6 cellular contexts compared by ENCODE assay signal in the genomic region with DNA sequence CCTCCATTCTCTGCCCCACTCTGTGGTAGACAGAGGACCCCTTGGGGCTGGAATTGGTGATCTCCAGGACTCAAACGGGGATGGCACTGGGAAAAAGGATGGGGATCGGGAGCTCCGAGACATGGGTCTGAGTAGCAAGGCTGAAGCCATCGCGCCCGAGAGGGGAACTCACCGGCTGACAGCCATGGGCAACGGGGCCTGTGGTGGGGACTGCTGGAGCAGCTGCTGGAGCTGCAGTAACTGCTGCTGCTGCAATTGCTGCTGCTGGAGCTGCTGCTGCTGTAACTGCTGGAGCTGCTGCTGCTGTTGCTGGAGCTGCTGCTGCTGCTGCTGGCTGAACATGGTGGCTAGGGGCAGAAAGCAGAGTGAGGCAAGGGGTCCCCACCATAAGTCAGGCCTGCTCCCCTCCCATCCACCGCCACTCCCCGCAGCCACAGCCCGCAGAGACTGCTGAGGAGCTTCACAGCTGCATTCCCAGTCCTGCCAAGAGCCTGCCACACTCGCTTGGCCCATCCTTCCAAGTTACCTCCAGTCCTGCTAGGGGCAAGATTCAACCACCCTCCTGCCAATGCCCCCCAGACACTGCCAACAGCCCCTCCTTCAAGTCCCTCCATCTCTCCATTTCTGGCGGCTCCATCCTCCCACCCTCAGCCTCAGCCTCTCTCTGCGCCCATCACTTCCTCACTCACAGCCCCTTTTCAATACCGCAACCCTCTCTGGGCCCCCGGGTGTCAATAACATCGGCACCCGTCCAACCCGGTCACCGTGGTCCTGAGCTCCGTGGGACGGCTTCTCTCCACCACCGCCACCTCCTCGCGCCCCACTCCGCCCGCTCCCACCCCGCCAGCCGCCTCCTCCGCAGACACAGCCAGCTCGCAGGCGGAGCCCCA. TPM values are rescaled to one million over a fixed set of nuclear protein-coding genes. Genes with fewer than 3 reads are reported as not detected.
DNase-seq lines count a peak whose midpoint lies in the region; ATAC-seq and TF ChIP-seq lines count a peak whose summit lies in the region.

No MANE protein-coding gene starts in this region.

- H3K27me3 ChIP-seq in lower lobe of right lung (ENCODE audit: low read depth): no peaks in the 10 kb centered on the region

- H3K27me3 Mint-ChIP-seq in activated naive CD4-positive, alpha-beta T cell treated with anti-CD3 and anti-CD28 coated beads for 36 hours (ENCODE audit: low read depth): no peaks in the 10 kb centered on the region
- no peaks in the 10 kb centered on the region for H3K27me3 Mint-ChIP-seq in activated CD8-positive, alpha-beta T cell treated with anti-CD3 and anti-CD28 coated beads, Interleukin-2, amount 10 ng/mL, durations not matched to agents 7 days and 5 days (ENCODE audit: low read depth)

- peak overlapping the region; percentile 87 for H3K27ac ChIP-seq in lower lobe of right lung

- POLR2A ChIA-PET in activated CD8-positive, alpha-beta T cell treated with anti-CD3 and anti-CD28 coated beads, Interleukin-2, amount 10 ng/mL, durations not matched to agents 7 days and 5 days (lab: Charles Lee): interaction anchor here (0.6 to 1.4 kb wide), 3 partner anchors 11 to 85 kb away, joined by 3 to 6 read pairs (median 4); a partner anchor contains a TSS

- H3K27ac Mint-ChIP-seq in activated naive CD4-positive, alpha-beta T cell treated with anti-CD3 and anti-CD28 coated beads for 36 hours: peak overlapping the region; percentile 83
- H3K27ac Mint-ChIP-seq in activated CD8-positive, alpha-beta T cell treated with anti-CD3 and anti-CD28 coated beads, Interleukin-2, amount 10 ng/mL, durations not matched to agents 7 days and 5 days: peak overlapping the region; percentile 92

- CTCF ChIA-PET in activated naive CD4-positive, alpha-beta T cell treated with anti-CD3 and anti-CD28 coated beads for 36 hours (lab: Charles Lee): interaction anchor here (0.6 to 1.6 kb wide), 13 partner anchors 9 to 247 kb away, joined by 3 to 6 read pairs (median 3); no protein-coding TSS in a partner anchor
- CTCF ChIA-PET in activated CD8-positive, alpha-beta T cell treated with anti-CD3 and anti-CD28 coated beads, Interleukin-2, amount 10 ng/mL, durations not matched to agents 7 days and 5 days (lab: Charles Lee): interaction anchor here (0.6 to 3.5 kb wide), 15 partner anchors 10 to 171 kb away, joined by 3 to 12 read pairs (median 4); a partner anchor contains a TSS

- H3K36me3 ChIP-seq in lower lobe of right lung: peaks cover 38% of the 10 kb centered on the region

- peak overlapping the region; percentile 89 for H3K4me3 ChIP-seq in lower lobe of right lung

- no peak for TF ChIP-seq CTCF in lower lobe of right lung (IDR thresholded peaks at IDR 0.05)

- peaks cover 21% of the 10 kb centered on the region for H3K4me1 Mint-ChIP-seq in activated naive CD4-positive, alpha-beta T cell treated with anti-CD3 and anti-CD28 coated beads for 36 hours (ENCODE audit: low read depth)
- H3K4me1 Mint-ChIP-seq in activated CD8-positive, alpha-beta T cell treated with anti-CD3 and anti-CD28 coated beads, Interleukin-2, amount 10 ng/mL, durations not matched to agents 7 days and 5 days (ENCODE audit: low read depth): peaks cover 48% of the 10 kb centered on the region

- peaks cover 10% of the 10 kb centered on the region for H3K36me3 Mint-ChIP-seq in activated naive CD4-positive, alpha-beta T cell treated with anti-CD3 and anti-CD28 coated beads for 36 hours (ENCODE audit: low read depth)
- peaks cover 22% of the 10 kb centered on the region for H3K36me3 Mint-ChIP-seq in activated CD8-positive, alpha-beta T cell treated with anti-CD3 and anti-CD28 coated beads, Interleukin-2, amount 10 ng/mL, durations not matched to agents 7 days and 5 days (ENCODE audit: low read depth)

- peak overlapping the region; percentile 96 for H3K4me3 Mint-ChIP-seq in activated naive CD4-positive, alpha-beta T cell treated with anti-CD3 and anti-CD28 coated beads for 36 hours
- H3K4me3 Mint-ChIP-seq in activated CD8-positive, alpha-beta T cell treated with anti-CD3 and anti-CD28 coated beads, Interleukin-2, amount 10 ng/mL, durations not matched to agents 7 days and 5 days: peak overlapping the region; percentile 94

- ATAC-seq in activated CD8-positive, alpha-beta T cell treated with anti-CD3 and anti-CD28 coated beads, Interleukin-2, amount 10 ng/mL, durations not matched to agents 7 days and 5 days: peak; percentile 51
- ATAC-seq in lower lobe of right lung: peak in 1 of 2 donors; percentile 35

- H3K4me1 ChIP-seq in lower lobe of right lung: peaks cover 20% of the 10 kb centered on the region

- intact Hi-C loops in activated naive CD4-positive, alpha-beta T cell treated with anti-CD3 and anti-CD28 coated beads for 36 hours (cut with micrococcal nuclease): loop anchor here (1.0 to 5.0 kb wide), 3 partner anchors 30 to 87 kb away; a partner anchor contains a TSS
- intact Hi-C loops in lower lobe of right lung (cut with DNase I): no loop called here

- H3K9me3 Mint-ChIP-seq in activated naive CD4-positive, alpha-beta T cell treated with anti-CD3 and anti-CD28 coated beads for 36 hours: no peaks in the 10 kb centered on the region
- H3K9me3 Mint-ChIP-seq in activated CD8-positive, alpha-beta T cell treated with anti-CD3 and anti-CD28 coated beads, Interleukin-2, amount 10 ng/mL, durations not matched to agents 7 days and 5 days (ENCODE audit: insufficient read depth): no peaks in the 10 kb centered on the region

- DNase-seq in activated naive CD4-positive, alpha-beta T cell treated with anti-CD3 and anti-CD28 coated beads for 36 hours: peak; percentile 37
- no peak for DNase-seq in activated naive CD4-positive, alpha-beta T cell treated with anti-CD3 and anti-CD28 coated beads, Interleukin-2, amount 50 U/mL, for 16 hours
- DNase-seq in activated CD8-positive, alpha-beta T cell treated with anti-CD3 and anti-CD28 coated beads, Interleukin-2, amount 10 ng/mL, durations not matched to agents 7 days and 5 days: peak; percentile 48
- DNase-seq in lower lobe of right lung (no peak), MV-4-11 (lab: John Stamatoyannopoulos, UW) (no peak), SW480 (ENCODE audit: low spot score) (no peak)

- H3K9me3 ChIP-seq in lower lobe of right lung: no peaks in the 10 kb centered on the region

RNA-seq across cellular contexts. Expression of a gene that starts 0.6 kb away (rescaled TPM):
- total RNA-seq in activated naive CD4-positive, alpha-beta T cell treated with anti-CD3 and anti-CD28 coated beads for 36 hours: 10 to 100 TPM; 79.5 to 82.8 TPM
- total RNA-seq in activated CD8-positive, alpha-beta T cell treated with anti-CD3 and anti-CD28 coated beads, Interleukin-2, amount 10 ng/mL, durations not matched to agents 7 days and 5 days: 100 to 1,000 TPM; 121 to 127 TPM
- total RNA-seq in lower lobe of right lung: 98.5 TPM

RNA-seq across cellular contexts. Expression of a gene that starts 12.4 kb away (rescaled TPM):
- under 1 TPM; 0.07 to 0.77 TPM for total RNA-seq in activated naive CD4-positive, alpha-beta T cell treated with anti-CD3 and anti-CD28 coated beads for 36 hours
- under 1 TPM; 0.21 to 0.29 TPM for total RNA-seq in activated CD8-positive, alpha-beta T cell treated with anti-CD3 and anti-CD28 coated beads, Interleukin-2, amount 10 ng/mL, durations not matched to agents 7 days and 5 days
- total RNA-seq in lower lobe of right lung: 8.8 TPM

RNA-seq across cellular contexts. Expression of a gene that starts 30.7 kb away (rescaled TPM):
- 10 to 100 TPM; 73.3 to 77.7 TPM for total RNA-seq in activated naive CD4-positive, alpha-beta T cell treated with anti-CD3 and anti-CD28 coated beads for 36 hours
- total RNA-seq in activated CD8-positive, alpha-beta T cell treated with anti-CD3 and anti-CD28 coated beads, Interleukin-2, amount 10 ng/mL, durations not matched to agents 7 days and 5 days: 100 to 1,000 TPM in 1 of 2 experiments, 10 to 100 TPM in 1; 94.3 to 105 TPM
- total RNA-seq in lower lobe of right lung: 47.9 TPM

RNA-seq across cellular contexts. Expression of a gene that starts 41.5 kb away (rescaled TPM):
- not detected for total RNA-seq in activated naive CD4-positive, alpha-beta T cell treated with anti-CD3 and anti-CD28 coated beads for 36 hours
- not detected for total RNA-seq in activated CD8-positive, alpha-beta T cell treated with anti-CD3 and anti-CD28 coated beads, Interleukin-2, amount 10 ng/mL, durations not matched to agents 7 days and 5 days
- total RNA-seq in lower lobe of right lung: 83.4 TPM

Comparison
In these comparisons a context has a peak if more than half of its experiments do, and no peak if none do; other contexts are left out.
1. DNase-seq: peak in activated naive CD4-positive, alpha-beta T cell treated with anti-CD3 and anti-CD28 coated beads for 36 hours (single experiment) and activated CD8-positive, alpha-beta T cell treated with anti-CD3 and anti-CD28 coated beads, Interleukin-2, amount 10 ng/mL, durations not matched to agents 7 days and 5 days (single experiment); none in activated naive CD4-positive, alpha-beta T cell treated with anti-CD3 and anti-CD28 coated beads, Interleukin-2, amount 50 U/mL, for 16 hours (single experiment), lower lobe of right lung (single experiment), MV-4-11 (single experiment) and SW480 (single experiment).